Comparison of ENCODE assay signal across 13 cellular contexts in genomic region chr4:138275946-138276621, GRCh38. TPM values are rescaled to one million over a fixed set of nuclear protein-coding genes. Genes with fewer than 3 reads are reported as not detected.
A peak's percentile ranks its signal among the peaks of the same experiment; 100 is the strongest.
DNase-seq lines count a peak whose midpoint lies in the region; ATAC-seq and TF ChIP-seq lines count a peak whose summit lies in the region.
"Had no signal": no experiment of that assay in that cellular context is flagged by ENCODE, and none has a peak within 500 bp of the region (broad histone marks: within the 10 kb centered on the region; RNA-seq: fewer than 3 reads in every experiment).

No MANE protein-coding gene starts in this region.

- ATAC-seq in left lung: peak; percentile 43
- ATAC-seq in HG02970 (IDR thresholded peaks at IDR 0.05; ENCODE audit: low FRiP score, unreplicated experiment): no peak
- ATAC-seq: stimulated activated memory B cell treated with anti-CD40 and anti-IgM and Interleukin-4, amounts not matched to agents 10 μg/mL and 1 μg/mL and 100 μg/mL, for 72 hours had no signal

- H3K9me3 ChIP-seq in AG04450 (ENCODE audit: control insufficient read depth, insufficient read depth, low read length) (no peaks in the 10 kb centered on the region), left lung (no peaks in the 10 kb centered on the region)
- H3K9me3 ChIP-seq: heart left ventricle had no signal

- H3K4me3 ChIP-seq in AG04450 (ENCODE audit: low read depth, low read length) (no peak overlapping the region), left lung (no peak overlapping the region)
- H3K4me3 ChIP-seq: heart left ventricle had no signal

- no peaks in the 10 kb centered on the region for H3K4me1 ChIP-seq in left lung
- H3K4me1 ChIP-seq: heart left ventricle had no signal

- H3K27me3 Mint-ChIP-seq in activated CD4-positive, alpha-beta T cell treated with anti-CD3 and anti-CD28 coated beads, Interleukin-2, amount 10 ng/mL, durations not matched to agents 24 days and 14 days: peaks cover 5% of the 10 kb centered on the region
- H3K27me3 Mint-ChIP-seq: stimulated activated memory B cell treated with anti-CD40 and anti-IgM and Interleukin-4, amounts not matched to agents 10 μg/mL and 1 μg/mL and 100 μg/mL, for 72 hours had no signal

- H3K27me3 ChIP-seq in AG04450 (ENCODE audit: control insufficient read depth, insufficient read depth, low read length) (no peaks in the 10 kb centered on the region), left lung (no peaks in the 10 kb centered on the region)
- H3K27me3 ChIP-seq: heart left ventricle had no signal

- no peak overlapping the region for H3K27ac Mint-ChIP-seq in activated CD4-positive, alpha-beta T cell treated with anti-CD3 and anti-CD28 coated beads, Interleukin-2, amount 10 ng/mL, durations not matched to agents 24 days and 14 days
- H3K27ac Mint-ChIP-seq: stimulated activated memory B cell treated with anti-CD40 and anti-IgM and Interleukin-4, amounts not matched to agents 10 μg/mL and 1 μg/mL and 100 μg/mL, for 72 hours had no signal

- CTCF ChIA-PET in AG04450 (lab: Charles Lee): no interaction called here
- CTCF ChIA-PET in GM10248 (lab: Yijun Ruan, JAX): no interaction called here

- no peaks in the 10 kb centered on the region for H3K4me1 Mint-ChIP-seq in activated CD4-positive, alpha-beta T cell treated with anti-CD3 and anti-CD28 coated beads, Interleukin-2, amount 10 ng/mL, durations not matched to agents 24 days and 14 days
- H3K4me1 Mint-ChIP-seq: stimulated activated memory B cell treated with anti-CD40 and anti-IgM and Interleukin-4, amounts not matched to agents 10 μg/mL and 1 μg/mL and 100 μg/mL, for 72 hours had no signal

- H3K4me3 Mint-ChIP-seq in activated CD4-positive, alpha-beta T cell treated with anti-CD3 and anti-CD28 coated beads, Interleukin-2, amount 10 ng/mL, durations not matched to agents 24 days and 14 days: no peak overlapping the region
- H3K4me3 Mint-ChIP-seq: stimulated activated memory B cell treated with anti-CD40 and anti-IgM and Interleukin-4, amounts not matched to agents 10 μg/mL and 1 μg/mL and 100 μg/mL, for 72 hours had no signal

- DNase-seq in AG04450 (ENCODE audit: low read depth, low spot score) (peak; percentile 55), LHCN-M2 (ENCODE audit: low read depth) (peak; percentile 91), cerebellar cortex (ENCODE audit: low spot score) (peak; percentile 9), left lung (no peak), GM10248 (ENCODE audit: extremely low spot score) (no peak), NCI-H1436 (lab: John Stamatoyannopoulos, UW) (no peak)
- no peak for DNase-seq in activated CD4-positive, alpha-beta T cell treated with anti-CD3 and anti-CD28 coated beads, Interleukin-2, amount 10 ng/mL, durations not matched to agents 24 days and 14 days
- DNase-seq: heart left ventricle, NCI-H526 had no signal

- H3K27ac ChIP-seq in AG04450 (ENCODE audit: low read depth, low read length) (peak overlapping the region; percentile 55), left lung (peak overlapping the region in 1 of 2 donors; percentile 24)
- H3K27ac ChIP-seq: C4-2B, heart left ventricle, KMS-11 had no signal

- no peaks in the 10 kb centered on the region for H3K36me3 Mint-ChIP-seq in activated CD4-positive, alpha-beta T cell treated with anti-CD3 and anti-CD28 coated beads, Interleukin-2, amount 10 ng/mL, durations not matched to agents 24 days and 14 days (ENCODE audit: low read depth)
- H3K36me3 Mint-ChIP-seq: stimulated activated memory B cell treated with anti-CD40 and anti-IgM and Interleukin-4, amounts not matched to agents 10 μg/mL and 1 μg/mL and 100 μg/mL, for 72 hours had no signal

- no peaks in the 10 kb centered on the region for H3K9me3 Mint-ChIP-seq in activated CD4-positive, alpha-beta T cell treated with anti-CD3 and anti-CD28 coated beads, Interleukin-2, amount 10 ng/mL, durations not matched to agents 24 days and 14 days
- H3K9me3 Mint-ChIP-seq: stimulated activated memory B cell treated with anti-CD40 and anti-IgM and Interleukin-4, amounts not matched to agents 10 μg/mL and 1 μg/mL and 100 μg/mL, for 72 hours had no signal

- H3K36me3 ChIP-seq in left lung: no peaks in the 10 kb centered on the region
- H3K36me3 ChIP-seq: heart left ventricle had no signal

- TF ChIP-seq CTCF in AG04450 (IDR thresholded peaks at IDR 0.05; ENCODE audit: low read depth, low read length): no peak
- no peak for TF ChIP-seq CTCF in left lung (IDR thresholded peaks at IDR 0.05)
- TF ChIP-seq CTCF in GM10248 (IDR thresholded peaks at IDR 0.05; ENCODE audit: control extremely low read depth, extremely low read depth, low read depth, missing control alignments): no peak

- intact Hi-C loops in left lung (cut with DNase I): no loop called here
- intact Hi-C loops in activated CD4-positive, alpha-beta T cell treated with anti-CD3 and anti-CD28 coated beads, Interleukin-2, amount 10 ng/mL, durations not matched to agents 24 days and 14 days (cut with micrococcal nuclease): no loop called here

- POLR2A ChIA-PET in AG04450 (lab: Yijun Ruan, JAX) (no interaction called here), GM10248 (lab: Yijun Ruan, JAX) (no interaction called here)

RNA-seq across cellular contexts. Expression of gene SLC7A11, which starts 33.9 kb away (rescaled TPM):
- polyA plus RNA-seq in AG04450 (2011; rRNA removed): 59.2 and 80.5 TPM in 2 replicates
- polyA minus RNA-seq in AG04450 (2011; rRNA and poly(A)+ RNA removed): 92.4 and 140 TPM in 2 replicates
- total RNA-seq in LHCN-M2 (2014; rRNA removed) (5.3 and 6.1 TPM in 2 replicates), left lung (10 to 100 TPM in 1 of 2 donors, 1 to 10 TPM in 1; 1.8 to 13.2 TPM)
- 6.3 TPM for polyA plus RNA-seq in LHCN-M2 (2012)
- 1.8 and 1.9 TPM in 2 replicates for total RNA-seq in activated CD4-positive, alpha-beta T cell treated with anti-CD3 and anti-CD28 coated beads, Interleukin-2, amount 10 ng/mL, durations not matched to agents 24 days and 14 days

Comparison
In these comparisons a context has a peak if more than half of its experiments do, and no peak if none do; other contexts are left out.
1. DNase-seq: peak in AG04450 (single experiment), LHCN-M2 (single experiment) and cerebellar cortex (single experiment); none in left lung (0 of 2), GM10248 (single experiment), NCI-H1436 (single experiment) and activated CD4-positive, alpha-beta T cell treated with anti-CD3 and anti-CD28 coated beads, Interleukin-2, amount 10 ng/mL, durations not matched to agents 24 days and 14 days (single experiment).